ENCODE assay signal across 18 cellular contexts in the genomic region with DNA sequence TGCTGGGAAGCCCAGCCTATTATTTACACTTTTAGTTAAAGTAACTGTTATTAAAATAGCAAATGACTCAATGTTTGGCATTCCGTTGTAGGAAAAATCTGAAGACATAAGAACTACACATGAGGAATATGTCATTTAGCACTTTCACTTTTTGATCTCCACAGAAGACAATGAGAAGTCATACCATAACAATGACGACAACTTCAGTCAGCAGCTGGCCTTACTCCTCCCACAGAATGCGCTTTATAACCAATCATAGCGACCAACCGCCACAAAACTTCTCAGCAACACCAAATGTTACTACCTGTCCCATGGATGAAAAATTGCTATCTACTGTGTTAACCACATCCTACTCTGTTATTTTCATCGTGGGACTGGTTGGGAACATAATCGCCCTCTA. TPM values are rescaled to one million over a fixed set of nuclear protein-coding genes. Genes with fewer than 3 reads are reported as not detected.
DNase-seq lines count a peak whose midpoint lies in the region; ATAC-seq, FAIRE-seq and TF ChIP-seq lines count a peak whose summit lies in the region.
"Had no signal": no experiment of that assay in that cellular context is flagged by ENCODE, and none has a peak within 500 bp of the region (broad histone marks: within the 10 kb centered on the region; RNA-seq: fewer than 3 reads in every experiment).

No MANE protein-coding gene starts in this region.

- TF ChIP-seq CTCF in astrocyte (IDR thresholded peaks at IDR 0.05; ENCODE audit: insufficient read depth, low read depth, low read length) (no peak), Peyer's patch (IDR thresholded peaks at IDR 0.05) (no peak), right lobe of liver (IDR thresholded peaks at IDR 0.05) (no peak)

- peak; percentile 69 for DNase-seq in activated CD8-positive, alpha-beta memory T cell treated with anti-CD3 and anti-CD28 coated beads, Interleukin-2, amount 10 ng/mL, durations not matched to agents 7 days and 5 days
- no peak for DNase-seq in activated CD8-positive, alpha-beta memory T cell treated with anti-CD3 and anti-CD28 coated beads, Interleukin-2, amount 50 U/mL, for 48 hours
- DNase-seq in EH (ENCODE audit: low read depth) (peak; percentile 7), astrocyte (ENCODE audit: low read depth) (peak; percentile 46), myocyte (ENCODE audit: low read depth) (peak; percentile 37), DMS 273 (lab: John Stamatoyannopoulos, UW; ENCODE audit: unreplicated experiment) (no peak), Peyer's patch (no peak), right lobe of liver (no peak)
- DNase-seq: heart left ventricle, KG1, kidney glomerular epithelial cell, NCI-H1436, pancreas had no signal

- intact Hi-C loops in right lobe of liver (cut with DNase I), result no loop called here

- no peaks in the 10 kb centered on the region for H3K9me3 Mint-ChIP-seq in activated CD8-positive, alpha-beta memory T cell treated with anti-CD3 and anti-CD28 coated beads, Interleukin-2, amount 10 ng/mL, durations not matched to agents 7 days and 5 days (ENCODE audit: low read depth)
- no peaks in the 10 kb centered on the region for H3K9me3 Mint-ChIP-seq in astrocyte (ENCODE audit: unreplicated experiment)
- H3K9me3 Mint-ChIP-seq: activated naive CD4-positive, alpha-beta T cell treated with anti-CD3 and anti-CD28 coated beads, Interleukin-2, amount 50 U/mL, for 24 hours had no signal

- no peak for TF ChIP-seq POLR2A in Peyer's patch (IDR thresholded peaks at IDR 0.05)
- TF ChIP-seq POLR2A in right lobe of liver (IDR thresholded peaks at IDR 0.05), result no peak

- H3K79me2 ChIP-seq in astrocyte (ENCODE audit: insufficient read depth, low read length), result no peaks in the 10 kb centered on the region

- no peak overlapping the region for H3K4me3 ChIP-seq in astrocyte (ENCODE audit: insufficient read depth, low read depth, low read length)
- H3K4me3 ChIP-seq in Peyer's patch, result no peak overlapping the region
- no peak overlapping the region for H3K4me3 ChIP-seq in right lobe of liver
- H3K4me3 ChIP-seq: cardiac muscle cell, heart left ventricle, pancreas had no signal

- no peak overlapping the region for H2AFZ ChIP-seq in astrocyte (ENCODE audit: low read depth, low read length)

- H3K9me3 ChIP-seq in astrocyte (ENCODE audit: insufficient read depth, low read depth, low read length) (no peaks in the 10 kb centered on the region), Peyer's patch (no peaks in the 10 kb centered on the region), right lobe of liver (no peaks in the 10 kb centered on the region)
- H3K9me3 ChIP-seq: heart left ventricle, pancreas had no signal

- H3K27me3 ChIP-seq in astrocyte (ENCODE audit: insufficient read depth, low read length), result no peaks in the 10 kb centered on the region
- no peaks in the 10 kb centered on the region for H3K27me3 ChIP-seq in Peyer's patch
- no peaks in the 10 kb centered on the region for H3K27me3 ChIP-seq in right lobe of liver
- H3K27me3 ChIP-seq: cardiac muscle cell, pancreas had no signal

- H4K20me1 ChIP-seq in astrocyte (ENCODE audit: insufficient read depth, low read length), result no peaks in the 10 kb centered on the region

- 76% methylated on average over 5 of the region's 7 CpGs for WGBS in right lobe of liver (ENCODE audit: insufficient coverage, low coverage, low lambda C conversion rate, missing lambda C conversion rate)

- H3K27ac Mint-ChIP-seq in activated CD8-positive, alpha-beta memory T cell treated with anti-CD3 and anti-CD28 coated beads, Interleukin-2, amount 10 ng/mL, durations not matched to agents 7 days and 5 days, result no peak overlapping the region
- no peak overlapping the region for H3K27ac Mint-ChIP-seq in astrocyte (ENCODE audit: unreplicated experiment)
- H3K27ac Mint-ChIP-seq: activated naive CD4-positive, alpha-beta T cell treated with anti-CD3 and anti-CD28 coated beads, Interleukin-2, amount 50 U/mL, for 24 hours had no signal

- FAIRE-seq in astrocyte (lab: Jason Lieb, UNC), result peak; percentile 93

- no peaks in the 10 kb centered on the region for H3K4me1 ChIP-seq in astrocyte (ENCODE audit: insufficient read depth, low read length)
- H3K4me1 ChIP-seq in Peyer's patch, result no peaks in the 10 kb centered on the region
- peaks cover 0 to 6% (median 0%) of the 10 kb centered on the region in 4 donors for H3K4me1 ChIP-seq in right lobe of liver
- H3K4me1 ChIP-seq: pancreas had no signal

- CTCF ChIA-PET in activated CD8-positive, alpha-beta memory T cell treated with anti-CD3 and anti-CD28 coated beads, Interleukin-2, amount 10 ng/mL, durations not matched to agents 7 days and 5 days (lab: Charles Lee), result interaction anchor here (1.2 kb wide), 1 partner anchor 10 kb away, joined by 3 read pairs; no protein-coding TSS in a partner anchor

- H3K36me3 Mint-ChIP-seq in activated CD8-positive, alpha-beta memory T cell treated with anti-CD3 and anti-CD28 coated beads, Interleukin-2, amount 10 ng/mL, durations not matched to agents 7 days and 5 days, result peaks cover 10% of the 10 kb centered on the region
- H3K36me3 Mint-ChIP-seq in astrocyte (ENCODE audit: low read depth, unreplicated experiment), result no peaks in the 10 kb centered on the region

- no peaks in the 10 kb centered on the region for H3K36me3 ChIP-seq in astrocyte (ENCODE audit: insufficient read depth, low read length)
- no peaks in the 10 kb centered on the region for H3K36me3 ChIP-seq in Peyer's patch
- no peaks in the 10 kb centered on the region for H3K36me3 ChIP-seq in right lobe of liver
- H3K36me3 ChIP-seq: cardiac muscle cell, heart left ventricle, pancreas had no signal

- peak; percentile 68 for ATAC-seq in activated CD8-positive, alpha-beta memory T cell treated with anti-CD3 and anti-CD28 coated beads, Interleukin-2, amount 10 ng/mL, durations not matched to agents 7 days and 5 days
- no peak for ATAC-seq in right lobe of liver
- ATAC-seq: pancreas, Right ventricle myocardium inferior had no signal

- H3K9ac ChIP-seq in astrocyte (ENCODE audit: low read length), result no peak overlapping the region

- no peak overlapping the region for H3K27ac ChIP-seq in astrocyte (ENCODE audit: low read depth, low read length)
- H3K27ac ChIP-seq in Peyer's patch, result no peak overlapping the region
- H3K27ac ChIP-seq in right lobe of liver, result no peak overlapping the region
- H3K27ac ChIP-seq: cardiac muscle cell, heart left ventricle, pancreas had no signal

- H3K27me3 Mint-ChIP-seq in activated CD8-positive, alpha-beta memory T cell treated with anti-CD3 and anti-CD28 coated beads, Interleukin-2, amount 10 ng/mL, durations not matched to agents 7 days and 5 days, result no peaks in the 10 kb centered on the region
- no peaks in the 10 kb centered on the region for H3K27me3 Mint-ChIP-seq in astrocyte (ENCODE audit: low read depth, unreplicated experiment)
- H3K27me3 Mint-ChIP-seq: activated naive CD4-positive, alpha-beta T cell treated with anti-CD3 and anti-CD28 coated beads, Interleukin-2, amount 50 U/mL, for 24 hours had no signal

- no peak overlapping the region for H3K4me2 ChIP-seq in astrocyte (ENCODE audit: low read length)

- H3K4me3 Mint-ChIP-seq in activated CD8-positive, alpha-beta memory T cell treated with anti-CD3 and anti-CD28 coated beads, Interleukin-2, amount 10 ng/mL, durations not matched to agents 7 days and 5 days, result no peak overlapping the region
- H3K4me3 Mint-ChIP-seq in astrocyte (ENCODE audit: unreplicated experiment), result no peak overlapping the region
- H3K4me3 Mint-ChIP-seq: activated naive CD4-positive, alpha-beta T cell treated with anti-CD3 and anti-CD28 coated beads, Interleukin-2, amount 50 U/mL, for 24 hours had no signal

- peaks cover 45% of the 10 kb centered on the region for H3K4me1 Mint-ChIP-seq in activated CD8-positive, alpha-beta memory T cell treated with anti-CD3 and anti-CD28 coated beads, Interleukin-2, amount 10 ng/mL, durations not matched to agents 7 days and 5 days
- peaks cover 2% of the 10 kb centered on the region for H3K4me1 Mint-ChIP-seq in astrocyte (ENCODE audit: low read depth, unreplicated experiment)

RNA-seq across cellular contexts. Expression of a gene that starts 6.7 kb away (rescaled TPM):
- 1 to 10 TPM in 1 of 2 experiments, under 1 TPM in 1; 0.67 to 1.3 TPM for total RNA-seq in activated CD8-positive, alpha-beta memory T cell treated with anti-CD3 and anti-CD28 coated beads, Interleukin-2, amount 10 ng/mL, durations not matched to agents 7 days and 5 days
- not detected in 2 replicates for total RNA-seq in astrocyte
- 0.21 TPM in 1 of 2 replicates, not detected in the other for total RNA-seq in myocyte
- polyA plus RNA-seq in myocyte (2012), result 0.10 TPM
- 10 to 100 TPM in 1 of 4 donors, 1 to 10 TPM in 3; 1.5 to 21.5 (median 3.7) TPM for total RNA-seq in Peyer's patch
- 1 to 10 TPM; 1.8 to 3.8 (median 3.2) TPM for total RNA-seq in right lobe of liver
- total RNA-seq: cardiac muscle cell; T-helper 2 cell treated with Interferon-gamma antibody and Interleukin-4, amounts not matched to agents 100 ng/mL and 5 ng/mL, for 36 hours had no signal

RNA-seq across cellular contexts. Expression of a gene that starts 28.5 kb away (rescaled TPM):
- total RNA-seq in activated CD8-positive, alpha-beta memory T cell treated with anti-CD3 and anti-CD28 coated beads, Interleukin-2, amount 10 ng/mL, durations not matched to agents 7 days and 5 days, result under 1 TPM; 0.21 to 0.47 TPM
- not detected in 2 replicates for total RNA-seq in astrocyte
- not detected in 2 replicates for total RNA-seq in myocyte
- polyA plus RNA-seq in myocyte (2012), result 0.06 TPM
- total RNA-seq in Peyer's patch, result 1 to 10 TPM in 1 of 4 donors, under 1 TPM in 2, not detected in 1; 0.40 to 1.7 (median 0.88) TPM
- under 1 TPM; 0.06 to 0.44 (median 0.20) TPM for total RNA-seq in right lobe of liver
- total RNA-seq: cardiac muscle cell, skeletal muscle tissue had no signal

Comparison
In these comparisons a context has a peak if more than half of its experiments do, and no peak if none do; other contexts are left out.
1. DNase-seq: peak in activated CD8-positive, alpha-beta memory T cell treated with anti-CD3 and anti-CD28 coated beads, Interleukin-2, amount 10 ng/mL, durations not matched to agents 7 days and 5 days (single experiment), EH (single experiment), astrocyte (single experiment) and myocyte (single experiment); none in activated CD8-positive, alpha-beta memory T cell treated with anti-CD3 and anti-CD28 coated beads, Interleukin-2, amount 50 U/mL, for 48 hours (single experiment), DMS 273 (single experiment), Peyer's patch (0 of 3) and right lobe of liver (0 of 3).